In the genomic region with DNA sequence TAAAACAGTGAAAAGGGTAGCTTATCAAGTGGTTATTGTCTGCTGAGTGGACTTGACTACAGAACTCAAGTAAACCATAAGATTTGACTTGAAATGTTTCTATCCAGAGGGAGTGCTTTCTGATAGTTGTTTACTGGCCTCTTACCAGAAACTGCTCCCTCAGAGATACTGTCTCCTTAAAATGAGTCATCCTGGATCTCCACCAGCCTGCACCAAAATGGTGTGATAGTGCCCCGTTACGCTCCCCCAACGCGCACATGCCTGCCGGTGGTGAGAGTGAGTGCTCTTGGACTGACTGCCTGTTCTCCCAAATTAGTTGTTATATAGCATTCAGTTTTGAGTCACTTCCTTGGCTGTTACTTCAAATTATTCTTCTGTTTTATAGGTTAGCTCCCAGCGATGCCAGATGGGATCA, we compare ENCODE assay signal across 8 cellular contexts. TPM values are rescaled to one million over a fixed set of nuclear protein-coding genes. Genes with fewer than 3 reads are reported as not detected.
DNase-seq lines count a peak whose midpoint lies in the region; FAIRE-seq and TF ChIP-seq lines count a peak whose summit lies in the region.

No MANE protein-coding gene starts in this region.

- H3K4me3 Mint-ChIP-seq in CD4-positive, alpha-beta memory T cell, result peak overlapping the region; percentile 43 to 84 (median 56)
- no peak overlapping the region for H3K4me3 Mint-ChIP-seq in nephron progenitor cell

- FAIRE-seq in small intestine (lab: Jason Lieb, UNC), result no peak

- no peaks in the 10 kb centered on the region for H3K9me3 Mint-ChIP-seq in CD4-positive, alpha-beta memory T cell
- no peaks in the 10 kb centered on the region for H3K9me3 Mint-ChIP-seq in nephron progenitor cell

- intact Hi-C loops in CD4-positive, alpha-beta memory T cell (cut with micrococcal nuclease), result no loop called here
- intact Hi-C loops in colonic mucosa (cut with DNase I), result no loop called here

- H3K4me1 Mint-ChIP-seq in CD4-positive, alpha-beta memory T cell, result peaks cover 44 to 86% (median 61%) of the 10 kb centered on the region in 4 donors
- H3K4me1 Mint-ChIP-seq in nephron progenitor cell, result peaks cover 67% of the 10 kb centered on the region

- POLR2A ChIA-PET in CD4-positive, alpha-beta memory T cell (lab: Charles Lee; ENCODE audit: partially characterized antibody), result interaction anchor here (2.8 to 7.2 kb wide), 4 partner anchors 23 to 164 kb away, joined by 13 to 76 read pairs (median 16); a partner anchor contains a TSS

- H3K27me3 Mint-ChIP-seq in CD4-positive, alpha-beta memory T cell, result no peaks in the 10 kb centered on the region
- no peaks in the 10 kb centered on the region for H3K27me3 Mint-ChIP-seq in nephron progenitor cell (ENCODE audit: low read depth, poor library complexity)

- H3K9ac ChIP-seq in colonic mucosa (ENCODE audit: low read depth in 2 of 2, low read length in 2 of 2), result no peak overlapping the region

- H3K36me3 Mint-ChIP-seq in CD4-positive, alpha-beta memory T cell, result peaks cover 42 to 75% of the 10 kb centered on the region in 2 donors
- H3K36me3 Mint-ChIP-seq in nephron progenitor cell (ENCODE audit: low read depth), result peaks cover 59% of the 10 kb centered on the region

- CTCF ChIA-PET in CD4-positive, alpha-beta memory T cell (lab: Charles Lee; ENCODE audit: partially characterized antibody), result interaction anchor here (0.9 to 7.9 kb wide), 4 partner anchors 22 to 119 kb away, joined by 3 to 77 read pairs (median 37); a partner anchor contains a TSS

- peaks cover 22% of the 10 kb centered on the region for H3K36me3 ChIP-seq in CD4-positive, alpha-beta memory T cell (ENCODE audit: insufficient read depth, low read length)
- peaks cover 3% of the 10 kb centered on the region for H3K36me3 ChIP-seq in colonic mucosa
- H3K36me3 ChIP-seq in small intestine (ENCODE audit: control insufficient read depth in 2 of 2, insufficient read depth in 2 of 2, low read length in 2 of 2), result peaks cover 0 to 2% of the 10 kb centered on the region in 2 donors

- WGBS in small intestine, 3 donors, result 55 to 79% (median 76%) methylated on average over 6 of the region's 6 CpGs

- peak overlapping the region; percentile 85 to 100 (median 87) for H3K27ac Mint-ChIP-seq in CD4-positive, alpha-beta memory T cell
- peak overlapping the region; percentile 90 for H3K27ac Mint-ChIP-seq in nephron progenitor cell

- no peak for DNase-seq in CD4-positive, alpha-beta memory T cell
- DNase-seq in RKO (ENCODE audit: low spot score), result peak; percentile 84
- peak; percentile 54 for DNase-seq in dermis blood vessel endothelial cell
- DNase-seq in nephron progenitor cell, result no peak
- DNase-seq in colonic mucosa, result no peak
- DNase-seq in small intestine, result no peak
- DNase-seq in NK-92 treated with Interleukin-12 subunit alpha and Interleukin-12 subunit beta, amount 100 ng/mL, for 24 hours (lab: John Stamatoyannopoulos, UW), result no peak
- DNase-seq in CD1c-positive myeloid dendritic cell (ENCODE audit: extremely low spot score), result no peak

- H3K9me3 ChIP-seq in CD4-positive, alpha-beta memory T cell (ENCODE audit: control insufficient read depth in 1 of 2, low read length in 2 of 2), result no peaks in the 10 kb centered on the region
- no peaks in the 10 kb centered on the region for H3K9me3 ChIP-seq in colonic mucosa
- H3K9me3 ChIP-seq in small intestine (ENCODE audit: control insufficient read depth, low read depth), result no peaks in the 10 kb centered on the region

- TF ChIP-seq CTCF in nephron progenitor cell (IDR thresholded peaks at IDR 0.05) (no peak), colonic mucosa (IDR thresholded peaks at IDR 0.05) (no peak)

- peaks cover 50% of the 10 kb centered on the region for H3K4me1 ChIP-seq in CD4-positive, alpha-beta memory T cell (ENCODE audit: insufficient read depth, low read length)
- H3K4me1 ChIP-seq in colonic mucosa (peaks cover 6% of the 10 kb centered on the region), small intestine (ENCODE audit: control insufficient read depth in 2 of 2, insufficient read depth in 1 of 2, low read depth in 1 of 2, low read length in 1 of 2) (peaks cover 2 to 10% of the 10 kb centered on the region in 2 donors)

- H3K27ac ChIP-seq in CD4-positive, alpha-beta memory T cell (ENCODE audit: low read depth, low read length), result peak overlapping the region; percentile 32
- no peak overlapping the region for H3K27ac ChIP-seq in colonic mucosa
- peak overlapping the region in 1 of 2 donors; percentile 27 for H3K27ac ChIP-seq in small intestine (ENCODE audit: low read depth in 1 of 2, low read length in 1 of 2)

- no peak overlapping the region for H3K4me3 ChIP-seq in CD4-positive, alpha-beta memory T cell (ENCODE audit: low read length in 2 of 2)
- H3K4me3 ChIP-seq in colonic mucosa, result no peak overlapping the region
- H3K4me3 ChIP-seq in small intestine (ENCODE audit: low read depth in 1 of 2, low read length in 2 of 2), result no peak overlapping the region

- no peaks in the 10 kb centered on the region for H3K27me3 ChIP-seq in CD4-positive, alpha-beta memory T cell (ENCODE audit: insufficient read depth, low read length)
- H3K27me3 ChIP-seq in colonic mucosa (no peaks in the 10 kb centered on the region), small intestine (ENCODE audit: control insufficient read depth in 2 of 2, insufficient read depth in 2 of 2, low read length in 2 of 2) (no peaks in the 10 kb centered on the region)

RNA-seq across cellular contexts. Expression of a gene that starts 22.9 kb away (rescaled TPM):
- not detected for total RNA-seq in CD4-positive, alpha-beta memory T cell
- not detected for polyA plus RNA-seq in CD4-positive, alpha-beta memory T cell
- total RNA-seq in dermis blood vessel endothelial cell (0.19 and 0.68 TPM in 2 replicates), colonic mucosa (1 to 10 TPM in 1 of 2 donors, under 1 TPM in 1; 0.29 to 1.2 TPM)
- polyA plus RNA-seq in small intestine, result 1 to 10 TPM in 2 of 3 donors, not detected in 1; 1.6 to 2.2 TPM

RNA-seq across cellular contexts. Expression of a gene that starts 22.9 kb away (rescaled TPM):
- total RNA-seq in CD4-positive, alpha-beta memory T cell, result 1 to 10 TPM; 3.3 to 3.6 TPM
- 1 to 10 TPM in 1 of 2 donors, under 1 TPM in 1; 0.95 to 2.4 TPM for polyA plus RNA-seq in CD4-positive, alpha-beta memory T cell
- total RNA-seq in dermis blood vessel endothelial cell (0.28 and 0.51 TPM in 2 replicates), colonic mucosa (1 to 10 TPM; 3.8 to 6.3 TPM)
- 1 to 10 TPM in 2 of 3 donors, not detected in 1; 1.1 to 2.7 TPM for polyA plus RNA-seq in small intestine

RNA-seq across cellular contexts. Expression of a gene that starts 25.2 kb away (rescaled TPM):
- total RNA-seq in CD4-positive, alpha-beta memory T cell, result not detected
- not detected for polyA plus RNA-seq in CD4-positive, alpha-beta memory T cell
- total RNA-seq in dermis blood vessel endothelial cell, result 1.6 and 4.4 TPM in 2 replicates
- 1 to 10 TPM; 4.7 to 9.9 TPM for total RNA-seq in colonic mucosa
- polyA plus RNA-seq in small intestine, result 10 to 100 TPM in 2 of 3 donors, 1 to 10 TPM in 1; 1.1 to 35.4 (median 13.2) TPM

Comparison
In these comparisons a context has a peak if more than half of its experiments do, and no peak if none do; other contexts are left out.
1. DNase-seq: peak in RKO (single experiment) and dermis blood vessel endothelial cell (single experiment); none in CD4-positive, alpha-beta memory T cell (0 of 5), nephron progenitor cell (single experiment), colonic mucosa (single experiment), small intestine (single experiment), NK-92 treated with Interleukin-12 subunit alpha and Interleukin-12 subunit beta, amount 100 ng/mL, for 24 hours (single experiment) and CD1c-positive myeloid dendritic cell (single experiment).